Comparison of ENCODE assay signal across 26 cellular contexts in the genomic region with DNA sequence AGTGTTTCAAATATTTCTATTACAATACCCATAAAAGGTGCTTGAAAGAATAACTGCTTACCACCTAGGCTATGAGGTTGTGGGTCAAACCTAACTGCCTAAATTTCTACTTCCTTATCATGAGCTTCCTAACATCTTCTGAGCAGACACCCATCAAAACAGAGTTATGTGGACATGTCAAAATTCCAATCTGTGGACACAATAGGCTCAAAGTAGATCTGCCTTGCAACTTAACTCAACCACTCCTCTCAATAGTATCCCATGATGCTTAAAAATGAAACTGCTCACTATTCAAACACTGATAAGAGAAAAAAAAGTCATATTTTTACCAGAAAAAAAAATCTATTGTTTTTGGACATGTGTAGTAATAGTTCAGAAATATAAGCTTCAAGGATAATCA.
DNase-seq lines count a peak whose midpoint lies in the region; ATAC-seq and TF ChIP-seq lines count a peak whose summit lies in the region.
"Had no signal": no experiment of that assay in that cellular context is flagged by ENCODE, and none has a peak within 500 bp of the region (broad histone marks: within the 10 kb centered on the region; RNA-seq: fewer than 3 reads in every experiment).

No MANE protein-coding gene starts in this region.

- no peaks in the 10 kb centered on the region for H3K27me3 ChIP-seq in Loucy (ENCODE audit: insufficient read depth, low read length, poor library complexity, severe bottlenecking)
- H3K27me3 ChIP-seq: BLaER1 treated with 17β-estradiol and CSF1 and Interleukin-3, amounts not matched to agents 10 nM and 100 nM; gastrocnemius medialis; tibial nerve had no signal

- H3K4me3 Mint-ChIP-seq in activated naive CD8-positive, alpha-beta T cell, result no peak overlapping the region
- no peak overlapping the region for H3K4me3 Mint-ChIP-seq in activated naive CD8-positive, alpha-beta T cell treated with anti-CD3 and anti-CD28 coated beads for 36 hours
- H3K4me3 Mint-ChIP-seq in activated naive CD8-positive, alpha-beta T cell treated with anti-CD3 and anti-CD28 coated beads, Interleukin-2, amount 10 ng/mL, durations not matched to agents 7 days and 5 days, result peak overlapping the region; percentile 4
- H3K4me3 Mint-ChIP-seq in stimulated activated effector memory CD8-positive, alpha-beta T cell treated with anti-CD3 and anti-CD28 coated beads, Interleukin-12 subunit alpha, Interleukin-12 subunit beta, amount 100 ng/mL, for 72 hours, result peak overlapping the region; percentile 5
- H3K4me3 Mint-ChIP-seq: IgD-negative memory B cell, mesothelial cell of epicardium, natural killer cell had no signal

- no peak overlapping the region for H2AFZ ChIP-seq in Loucy (ENCODE audit: low read length)

- H3K9me3 ChIP-seq in Loucy (ENCODE audit: insufficient read depth, low read depth, low read length), result no peaks in the 10 kb centered on the region
- H3K9me3 ChIP-seq: BLaER1 treated with 17β-estradiol and CSF1 and Interleukin-3, amounts not matched to agents 10 nM and 100 nM; gastrocnemius medialis; prostate gland; tibial nerve had no signal

- H3K4me2 ChIP-seq in Loucy (ENCODE audit: low read depth, low read length, poor library complexity, severe bottlenecking), result peak overlapping the region; percentile 24
- H3K4me2 ChIP-seq: BLaER1 treated with 17β-estradiol and CSF1 and Interleukin-3, amounts not matched to agents 10 nM and 100 nM had no signal

- no peak overlapping the region for H3K4me3 ChIP-seq in Loucy (ENCODE audit: low read length, poor library complexity, severe bottlenecking)
- H3K4me3 ChIP-seq: BLaER1 treated with 17β-estradiol and CSF1 and Interleukin-3, amounts not matched to agents 10 nM and 100 nM; gastrocnemius medialis; prostate gland; tibial nerve had no signal

- POLR2A ChIA-PET in activated naive CD8-positive, alpha-beta T cell treated with anti-CD3 and anti-CD28 coated beads, Interleukin-2, amount 10 ng/mL, durations not matched to agents 7 days and 5 days (lab: Charles Lee), result no interaction called here

- peaks cover 17% of the 10 kb centered on the region for H3K4me1 ChIP-seq in Loucy (ENCODE audit: insufficient read depth, low read length, poor library complexity, severe bottlenecking)
- H3K4me1 ChIP-seq: BLaER1 treated with 17β-estradiol and CSF1 and Interleukin-3, amounts not matched to agents 10 nM and 100 nM; prostate gland had no signal

- no peak overlapping the region for H3K9ac ChIP-seq in Loucy (ENCODE audit: low read depth, low read length, poor library complexity, severe bottlenecking)
- H3K9ac ChIP-seq: BLaER1 treated with 17β-estradiol and CSF1 and Interleukin-3, amounts not matched to agents 10 nM and 100 nM had no signal

- no peak for DNase-seq in activated naive CD8-positive, alpha-beta T cell treated with anti-CD3 and anti-CD28 coated beads for 36 hours
- no peak for DNase-seq in activated naive CD8-positive, alpha-beta T cell treated with anti-CD3 and anti-CD28 coated beads, Interleukin-2, amount 10 ng/mL, durations not matched to agents 7 days and 5 days
- DNase-seq in stimulated activated effector memory CD8-positive, alpha-beta T cell treated with anti-CD3 and anti-CD28 coated beads, Interleukin-12 subunit alpha, Interleukin-12 subunit beta, amount 100 ng/mL, for 72 hours (ENCODE audit: low spot score in 2 of 2), result no peak
- DNase-seq in UCSD-AML1 (lab: John Stamatoyannopoulos, UW; ENCODE audit: unreplicated experiment) (no peak), cerebellar cortex (ENCODE audit: low spot score) (no peak)
- DNase-seq: activated CD4-positive, alpha-beta T cell treated with anti-CD3 and anti-CD28 coated beads, Interleukin-2, amount 50 U/mL, for 48 hours; activated gamma-delta T cell; DND-41; GOT3; natural killer cell; NCI-H146; NCI-H226; NCI-H526 treated with DMSO at 0.1 percent for 48 hours; NK-92 treated with Interleukin-12 subunit alpha and Interleukin-12 subunit beta, amount 100 ng/mL, for 24 hours; occipital lobe; Right ventricle myocardium superior; stimulated activated CD4-positive, alpha-beta T cell treated with anti-CD3 and anti-CD28 coated beads, Interleukin-4, amount 100 ng/mL, for 4 hours; T1000 had no signal

- peak overlapping the region; percentile 82 for H3K27ac Mint-ChIP-seq in activated naive CD8-positive, alpha-beta T cell
- no peak overlapping the region for H3K27ac Mint-ChIP-seq in activated naive CD8-positive, alpha-beta T cell treated with anti-CD3 and anti-CD28 coated beads for 36 hours
- peak overlapping the region; percentile 10 for H3K27ac Mint-ChIP-seq in activated naive CD8-positive, alpha-beta T cell treated with anti-CD3 and anti-CD28 coated beads, Interleukin-2, amount 10 ng/mL, durations not matched to agents 7 days and 5 days
- H3K27ac Mint-ChIP-seq in stimulated activated effector memory CD8-positive, alpha-beta T cell treated with anti-CD3 and anti-CD28 coated beads, Interleukin-12 subunit alpha, Interleukin-12 subunit beta, amount 100 ng/mL, for 72 hours, result peak overlapping the region; percentile 3
- H3K27ac Mint-ChIP-seq: IgD-negative memory B cell, mesothelial cell of epicardium, natural killer cell had no signal

- no peaks in the 10 kb centered on the region for H4K20me1 ChIP-seq in Loucy (ENCODE audit: insufficient read depth, low read length, poor library complexity, severe bottlenecking)
- H4K20me1 ChIP-seq: BLaER1 treated with 17β-estradiol and CSF1 and Interleukin-3, amounts not matched to agents 10 nM and 100 nM had no signal

- TF ChIP-seq CTCF in Loucy (conservative IDR thresholded peaks at IDR 0.05; ENCODE audit: low read length), result no peak

- H3K4me1 Mint-ChIP-seq in activated naive CD8-positive, alpha-beta T cell (ENCODE audit: low read depth), result peaks cover 80% of the 10 kb centered on the region
- peaks cover 45% of the 10 kb centered on the region for H3K4me1 Mint-ChIP-seq in activated naive CD8-positive, alpha-beta T cell treated with anti-CD3 and anti-CD28 coated beads for 36 hours
- peaks cover 12% of the 10 kb centered on the region for H3K4me1 Mint-ChIP-seq in activated naive CD8-positive, alpha-beta T cell treated with anti-CD3 and anti-CD28 coated beads, Interleukin-2, amount 10 ng/mL, durations not matched to agents 7 days and 5 days
- H3K4me1 Mint-ChIP-seq in stimulated activated effector memory CD8-positive, alpha-beta T cell treated with anti-CD3 and anti-CD28 coated beads, Interleukin-12 subunit alpha, Interleukin-12 subunit beta, amount 100 ng/mL, for 72 hours, result peaks cover 42% of the 10 kb centered on the region
- H3K4me1 Mint-ChIP-seq: natural killer cell had no signal

- H3F3A ChIP-seq in Loucy (ENCODE audit: low read depth), result no peaks in the 10 kb centered on the region

- H3K36me3 ChIP-seq in Loucy (ENCODE audit: insufficient read depth, low read length), result 0 out of 2 replicates have a peak, but pooled peaks cover 6% of the 10 kb centered on the region
- H3K36me3 ChIP-seq: BLaER1 treated with 17β-estradiol and CSF1 and Interleukin-3, amounts not matched to agents 10 nM and 100 nM; gastrocnemius medialis; prostate gland; tibial nerve had no signal

- H3K27me3 Mint-ChIP-seq in activated naive CD8-positive, alpha-beta T cell, result no peaks in the 10 kb centered on the region
- no peaks in the 10 kb centered on the region for H3K27me3 Mint-ChIP-seq in activated naive CD8-positive, alpha-beta T cell treated with anti-CD3 and anti-CD28 coated beads for 36 hours
- no peaks in the 10 kb centered on the region for H3K27me3 Mint-ChIP-seq in activated naive CD8-positive, alpha-beta T cell treated with anti-CD3 and anti-CD28 coated beads, Interleukin-2, amount 10 ng/mL, durations not matched to agents 7 days and 5 days

- H3K79me2 ChIP-seq in Loucy (ENCODE audit: insufficient read depth, low read length), result peaks cover 71% of the 10 kb centered on the region

- no peaks in the 10 kb centered on the region for H3K9me3 Mint-ChIP-seq in activated naive CD8-positive, alpha-beta T cell (ENCODE audit: low read depth)
- H3K9me3 Mint-ChIP-seq in activated naive CD8-positive, alpha-beta T cell treated with anti-CD3 and anti-CD28 coated beads for 36 hours, result peaks cover 4% of the 10 kb centered on the region
- peaks cover 2% of the 10 kb centered on the region for H3K9me3 Mint-ChIP-seq in activated naive CD8-positive, alpha-beta T cell treated with anti-CD3 and anti-CD28 coated beads, Interleukin-2, amount 10 ng/mL, durations not matched to agents 7 days and 5 days
- no peaks in the 10 kb centered on the region for H3K9me3 Mint-ChIP-seq in stimulated activated effector memory CD8-positive, alpha-beta T cell treated with anti-CD3 and anti-CD28 coated beads, Interleukin-12 subunit alpha, Interleukin-12 subunit beta, amount 100 ng/mL, for 72 hours

- no peaks in the 10 kb centered on the region for H3K9me2 ChIP-seq in Loucy (replicated peaks; ENCODE audit: low read depth, low read length)

- H3K36me3 Mint-ChIP-seq in activated naive CD8-positive, alpha-beta T cell, result peaks cover 36% of the 10 kb centered on the region
- H3K36me3 Mint-ChIP-seq in activated naive CD8-positive, alpha-beta T cell treated with anti-CD3 and anti-CD28 coated beads for 36 hours, result peaks cover 56% of the 10 kb centered on the region
- H3K36me3 Mint-ChIP-seq in activated naive CD8-positive, alpha-beta T cell treated with anti-CD3 and anti-CD28 coated beads, Interleukin-2, amount 10 ng/mL, durations not matched to agents 7 days and 5 days, result peaks cover 32% of the 10 kb centered on the region
- peaks cover 24% of the 10 kb centered on the region for H3K36me3 Mint-ChIP-seq in stimulated activated effector memory CD8-positive, alpha-beta T cell treated with anti-CD3 and anti-CD28 coated beads, Interleukin-12 subunit alpha, Interleukin-12 subunit beta, amount 100 ng/mL, for 72 hours
- H3K36me3 Mint-ChIP-seq: IgD-negative memory B cell, natural killer cell had no signal

- ATAC-seq in activated naive CD8-positive, alpha-beta T cell treated with anti-CD3 and anti-CD28 coated beads, Interleukin-2, amount 10 ng/mL, durations not matched to agents 7 days and 5 days (ENCODE audit: low read depth), result no peak
- ATAC-seq in stimulated activated effector memory CD8-positive, alpha-beta T cell treated with anti-CD3 and anti-CD28 coated beads, Interleukin-12 subunit alpha, Interleukin-12 subunit beta, amount 100 ng/mL, for 72 hours, result no peak
- ATAC-seq: natural killer cell had no signal

Comparison
In these comparisons a context has a peak if more than half of its experiments do, and no peak if none do; other contexts are left out.
1. H3K4me3 Mint-ChIP-seq: peak in activated naive CD8-positive, alpha-beta T cell treated with anti-CD3 and anti-CD28 coated beads, Interleukin-2, amount 10 ng/mL, durations not matched to agents 7 days and 5 days (single experiment) and stimulated activated effector memory CD8-positive, alpha-beta T cell treated with anti-CD3 and anti-CD28 coated beads, Interleukin-12 subunit alpha, Interleukin-12 subunit beta, amount 100 ng/mL, for 72 hours (single experiment); none in activated naive CD8-positive, alpha-beta T cell (single experiment) and activated naive CD8-positive, alpha-beta T cell treated with anti-CD3 and anti-CD28 coated beads for 36 hours (single experiment).